Comparison of ENCODE assay signal across 8 cellular contexts in the genomic region with DNA sequence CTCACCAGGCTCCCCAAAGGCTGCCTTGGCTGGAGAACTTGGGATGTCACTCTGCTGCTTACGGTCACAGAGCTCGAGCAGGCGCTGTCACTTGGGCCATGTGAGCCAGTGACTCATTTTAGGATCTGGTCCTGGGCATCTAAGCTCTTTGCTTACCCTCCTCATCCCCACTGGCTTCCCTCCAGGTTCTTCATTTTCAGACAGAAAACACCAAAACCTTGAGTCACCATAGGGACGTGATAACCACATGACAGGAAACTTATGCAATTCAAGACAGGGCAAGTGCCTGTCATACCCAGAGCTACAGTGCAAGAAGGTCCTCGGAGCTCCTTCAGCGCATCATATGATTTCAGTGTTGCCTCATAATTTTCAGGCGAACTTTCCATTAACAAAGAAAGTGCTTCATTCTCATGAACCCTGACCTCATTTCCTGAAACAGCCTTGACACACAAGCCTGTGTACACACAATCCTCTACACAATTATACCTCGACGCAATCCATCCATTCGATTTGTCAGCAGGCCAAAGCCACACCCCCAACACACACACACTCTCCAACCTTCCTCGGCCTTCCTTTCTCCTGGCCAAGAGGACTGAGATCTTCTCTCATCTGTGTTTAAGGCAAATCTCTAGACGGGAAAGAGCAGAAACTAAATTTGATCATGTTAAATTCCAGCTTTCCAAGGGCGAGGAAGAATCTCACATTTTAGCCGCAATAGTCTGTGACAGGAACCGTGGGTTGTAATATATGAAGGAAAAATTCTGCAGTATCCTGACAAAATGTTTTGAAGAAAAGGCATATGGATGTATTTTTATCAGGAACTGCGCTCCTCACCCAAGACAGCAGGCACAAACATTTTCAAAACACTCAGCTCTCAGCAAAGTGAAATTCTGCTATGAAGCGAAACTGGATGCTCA. TPM values are rescaled to one million over a fixed set of nuclear protein-coding genes. Genes with fewer than 3 reads are reported as not detected.
DNase-seq lines count a peak whose midpoint lies in the region; ATAC-seq and TF ChIP-seq lines count a peak whose summit lies in the region.

No MANE protein-coding gene starts in this region.

- H3K36me3 Mint-ChIP-seq in central memory CD8-positive, alpha-beta T cell (ENCODE audit: insufficient read depth), result peaks cover 31% of the 10 kb centered on the region

- TF ChIP-seq POLR2A in right lobe of liver (IDR thresholded peaks at IDR 0.05), result no peak

- TF ChIP-seq CTCF in right lobe of liver (IDR thresholded peaks at IDR 0.05), result no peak

- no peaks in the 10 kb centered on the region for H3K27me3 Mint-ChIP-seq in central memory CD8-positive, alpha-beta T cell

- H3K27me3 ChIP-seq in right lobe of liver, result no peaks in the 10 kb centered on the region

- ATAC-seq in GM19324 (IDR thresholded peaks at IDR 0.05; ENCODE audit: low FRiP score, unreplicated experiment) (peak; percentile 51), HG03432 (IDR thresholded peaks at IDR 0.05; ENCODE audit: unreplicated experiment) (peak; percentile 76), right lobe of liver (peak; percentile 64 to 76 (median 74))
- peak; percentile 91 for ATAC-seq in central memory CD8-positive, alpha-beta T cell (replicated peaks; ENCODE audit: extremely low read depth, poor library complexity, severe bottlenecking)

- 49% methylated on average over 14 of the region's 17 CpGs for WGBS in right lobe of liver (ENCODE audit: insufficient coverage, low coverage, low lambda C conversion rate, missing lambda C conversion rate)

- H3K4me1 ChIP-seq in right lobe of liver, result peaks cover 0 to 6% (median 0%) of the 10 kb centered on the region in 4 donors

- H3K36me3 ChIP-seq in right lobe of liver, result peaks cover 0 to 42% (median 0%) of the 10 kb centered on the region in 4 donors

- H3K4me3 Mint-ChIP-seq in central memory CD8-positive, alpha-beta T cell, result peak overlapping the region; percentile 50

- H3K9me3 Mint-ChIP-seq in central memory CD8-positive, alpha-beta T cell, result no peaks in the 10 kb centered on the region

- H3K9me3 ChIP-seq in right lobe of liver, result no peaks in the 10 kb centered on the region

- no peak overlapping the region for H3K4me3 ChIP-seq in right lobe of liver

- peak overlapping the region; percentile 77 for H3K27ac Mint-ChIP-seq in central memory CD8-positive, alpha-beta T cell (ENCODE audit: low read depth)

- peak overlapping the region; percentile 36 to 61 (median 58) for H3K27ac ChIP-seq in right lobe of liver

- H3K4me1 Mint-ChIP-seq in central memory CD8-positive, alpha-beta T cell, result peaks cover 26% of the 10 kb centered on the region

- intact Hi-C loops in right lobe of liver (cut with DNase I), result no loop called here

- DNase-seq in CD1c-positive myeloid dendritic cell (ENCODE audit: extremely low spot score), result peak; percentile 98
- peak; percentile 49 to 59 for DNase-seq in SW 1271 (lab: John Stamatoyannopoulos, UW)
- peak in 1 of 2 donors; percentile 40 for DNase-seq in central memory CD8-positive, alpha-beta T cell (ENCODE audit: low spot score in 2 of 2)
- peak; percentile 61 to 71 (median 70) for DNase-seq in right lobe of liver
- DNase-seq in stimulated activated CD8-positive, alpha-beta memory T cell treated with anti-CD3 and anti-CD28 coated beads, Interleukin-12 subunit alpha, Interleukin-12 subunit beta, amount 100 ng/mL, for 4 hours (ENCODE audit: low read depth), result peak; percentile 21
- no peak for DNase-seq in HT-29 (ENCODE audit: low spot score)

RNA-seq across cellular contexts. Expression of gene TBC1D7, which starts 25.3 kb away (rescaled TPM):
- 10 to 100 TPM in 2 of 6 experiments, 1 to 10 TPM in 4; 7.8 to 16.0 (median 9.7) TPM for total RNA-seq in right lobe of liver
- 12.9 and 13.1 TPM in 2 replicates for total RNA-seq in HT-29 (2014; rRNA removed; shearing (Covaris generic))
